8 cellular contexts compared by ENCODE assay signal in genomic region chr3:149512073-149512782, GRCh38. TPM values are rescaled to one million over a fixed set of nuclear protein-coding genes. Genes with fewer than 3 reads are reported as not detected.
DNase-seq lines count a peak whose midpoint lies in the region; ATAC-seq and TF ChIP-seq lines count a peak whose summit lies in the region.

No MANE protein-coding gene starts in this region.

- no peak overlapping the region for H3K27ac ChIP-seq in right lobe of liver
- H3K27ac ChIP-seq in thoracic aorta, result no peak overlapping the region

- H3K9me3 ChIP-seq in right lobe of liver (no peaks in the 10 kb centered on the region), thoracic aorta (no peaks in the 10 kb centered on the region)

- 12% methylated on average over 9 of the region's 9 CpGs for WGBS in right lobe of liver (ENCODE audit: insufficient coverage, low coverage, low lambda C conversion rate, missing lambda C conversion rate)

- H3K27me3 ChIP-seq in H7 (ENCODE audit: control insufficient read depth, insufficient read depth, low read length), result no peaks in the 10 kb centered on the region
- no peaks in the 10 kb centered on the region for H3K27me3 ChIP-seq in right lobe of liver
- no peaks in the 10 kb centered on the region for H3K27me3 ChIP-seq in thoracic aorta (replicated peaks; ENCODE audit: insufficient read depth)

- H3K4me3 ChIP-seq in H7 (ENCODE audit: insufficient read depth, low read depth, low read length) (no peak overlapping the region), right lobe of liver (no peak overlapping the region), thoracic aorta (peak overlapping the region; percentile 15)

- ATAC-seq in right lobe of liver (peak; percentile 80 to 96 (median 88)), thoracic aorta (ENCODE audit: insufficient number of reproducible peaks, low FRiP score, low read depth) (no peak)

- H3K36me3 ChIP-seq in H7 (replicated peaks; ENCODE audit: control insufficient read depth, insufficient read depth, low read length) (no peaks in the 10 kb centered on the region), right lobe of liver (no peaks in the 10 kb centered on the region), thoracic aorta (no peaks in the 10 kb centered on the region)

- no peak for TF ChIP-seq POLR2A in right lobe of liver (IDR thresholded peaks at IDR 0.05)

- in situ Hi-C loops in G401 (cut with HindIII; ENCODE audit: low sequenced_read_pairs), result no loop called here

- H3K4me1 ChIP-seq in right lobe of liver (peaks cover 0 to 26% (median 0%) of the 10 kb centered on the region in 4 donors), thoracic aorta (ENCODE audit: control insufficient read depth in 1 of 2, low read depth in 2 of 2) (peaks cover 10 to 30% of the 10 kb centered on the region in 2 donors)

- TF ChIP-seq CTCF in right lobe of liver (IDR thresholded peaks at IDR 0.05) (peak; percentile 74 to 93 (median 84)), thoracic aorta (IDR thresholded peaks at IDR 0.05) (peak; percentile 71)

- intact Hi-C loops in right lobe of liver (cut with DNase I), result loop anchor here (10.0 kb wide), 1 partner anchor 203 kb away; no protein-coding TSS in a partner anchor

- DNase-seq in 8988T (peak; percentile 43), G401 (ENCODE audit: low spot score) (peak; percentile 77), H7 (peak; percentile 56), LHCN-M2 (ENCODE audit: low read depth) (peak; percentile 66), SHP77 (lab: John Stamatoyannopoulos, UW) (peak; percentile 78 to 81), dedifferentiated amniotic fluid mesenchymal stem cell (ENCODE audit: extremely low spot score) (peak; percentile 57), right lobe of liver (peak; percentile 62 to 69 (median 68)), thoracic aorta (ENCODE audit: low spot score) (no peak)

RNA-seq across cellular contexts. Expression of gene TM4SF4, which starts 37.7 kb away (rescaled TPM):
- total RNA-seq in G401 (2014; rRNA removed; shearing (Covaris generic)), result not detected in 2 replicates
- total RNA-seq in H7 (2014; rRNA removed; shearing (Covaris generic)), result not detected in 2 replicates
- total RNA-seq in LHCN-M2 (2014; rRNA removed), result 0.17 and 0.96 TPM in 2 replicates
- polyA plus RNA-seq in LHCN-M2 (2012), result 0.28 TPM
- 100 to 1,000 TPM; 210 to 473 (median 316) TPM for total RNA-seq in right lobe of liver
- not detected for total RNA-seq in thoracic aorta

Comparison
In these comparisons a context has a peak if more than half of its experiments do, and no peak if none do; other contexts are left out.
1. RNA of gene TM4SF4, which starts 37.7 kb away (total RNA-seq): 210 to 473 TPM in right lobe of liver; 0.17 to 0.96 TPM in LHCN-M2, not detected in G401, not detected in H7 and not detected in thoracic aorta; every median in the first group is over 100 times any median in the second.